In genomic region chr10:90204131-90204955, GRCh38 we compare ENCODE assay signal across 19 cellular contexts.
"Had no signal": no experiment of that assay in that cellular context is flagged by ENCODE, and none has a peak within 500 bp of the region (broad histone marks: within the 10 kb centered on the region; RNA-seq: fewer than 3 reads in every experiment).

No MANE protein-coding gene starts in this region.

- H3K36me3 Mint-ChIP-seq: activated naive CD4-positive, alpha-beta T cell treated with anti-CD3 and anti-CD28 coated beads, Interleukin-2, amount 50 U/mL, for 24 hours; brain had no signal

- H3K4me1 ChIP-seq: ascending aorta, SJCRH30 had no signal

- H3K4me3 ChIP-seq: ascending aorta, cardiac muscle cell, SJCRH30 had no signal

- H3K27ac ChIP-seq: ascending aorta, cardiac muscle cell, SJCRH30 had no signal

- H3K27me3 Mint-ChIP-seq: activated naive CD4-positive, alpha-beta T cell treated with anti-CD3 and anti-CD28 coated beads, Interleukin-2, amount 50 U/mL, for 24 hours; brain had no signal

- H3K9me3 Mint-ChIP-seq: activated naive CD4-positive, alpha-beta T cell treated with anti-CD3 and anti-CD28 coated beads, Interleukin-2, amount 50 U/mL, for 24 hours; brain; T-helper 1 cell treated with Interleukin-12 subunit alpha and Interleukin-12 subunit beta and Interleukin-4 antibody, amounts not matched to agents 30 μg/mL and 1 μg/mL, for 36 hours had no signal

- DNase-seq: activated CD4-positive, alpha-beta T cell treated with anti-CD3 and anti-CD28 coated beads for 4 hours; activated CD8-positive, alpha-beta memory T cell treated with anti-CD3 and anti-CD28 coated beads, Interleukin-2, amount 50 U/mL, for 48 hours; activated CD8-positive, alpha-beta T cell treated with anti-CD3 and anti-CD28 coated beads, Interleukin-2, amount 10 ng/mL, durations not matched to agents 7 days and 5 days; activated T-cell treated with anti-CD3 and anti-CD28 coated beads, Interleukin-2, amount 50 U/mL, for 1 hour; amniotic stem cell; NCI-H146; NCI-H1930; NCI-H2171; NCI-H226; NCI-H526 treated with DMSO at 0.1 percent for 48 hours; NCI-H82; Right ventricle myocardium superior; SJCRH30 had no signal

- H3K4me3 Mint-ChIP-seq: activated CD8-positive, alpha-beta T cell treated with anti-CD3 and anti-CD28 coated beads, Interleukin-2, amount 10 ng/mL, durations not matched to agents 7 days and 5 days; activated naive CD4-positive, alpha-beta T cell treated with anti-CD3 and anti-CD28 coated beads, Interleukin-2, amount 50 U/mL, for 24 hours; brain; T-helper 1 cell treated with Interleukin-12 subunit alpha and Interleukin-12 subunit beta and Interleukin-4 antibody, amounts not matched to agents 30 μg/mL and 1 μg/mL, for 36 hours had no signal

- H3K36me3 ChIP-seq: ascending aorta, cardiac muscle cell, SJCRH30 had no signal

- H3K27ac Mint-ChIP-seq: activated CD8-positive, alpha-beta T cell treated with anti-CD3 and anti-CD28 coated beads, Interleukin-2, amount 10 ng/mL, durations not matched to agents 7 days and 5 days; activated naive CD4-positive, alpha-beta T cell treated with anti-CD3 and anti-CD28 coated beads, Interleukin-2, amount 50 U/mL, for 24 hours; brain; T-helper 1 cell treated with Interleukin-12 subunit alpha and Interleukin-12 subunit beta and Interleukin-4 antibody, amounts not matched to agents 30 μg/mL and 1 μg/mL, for 36 hours had no signal

- H3K27me3 ChIP-seq: ascending aorta, cardiac muscle cell, SJCRH30 had no signal

- H3K9me3 ChIP-seq: ascending aorta, SJCRH30 had no signal

- ATAC-seq: activated CD4-positive, CD25-positive, alpha-beta regulatory T cell treated with anti-CD3 and anti-CD28 coated beads, Interleukin-2, amount 50 U/mL, for 24 hours; activated CD8-positive, alpha-beta T cell treated with anti-CD3 and anti-CD28 coated beads, Interleukin-2, amount 10 ng/mL, durations not matched to agents 7 days and 5 days had no signal

- H3K4me1 Mint-ChIP-seq: activated naive CD4-positive, alpha-beta T cell treated with anti-CD3 and anti-CD28 coated beads, Interleukin-2, amount 50 U/mL, for 24 hours; brain had no signal
